Comparison of ENCODE assay signal across 8 cellular contexts in genomic region chr7:16645593-16646426, GRCh38. TPM values are rescaled to one million over a fixed set of nuclear protein-coding genes. Genes with fewer than 3 reads are reported as not detected.
DNase-seq lines count a peak whose midpoint lies in the region; ATAC-seq and TF ChIP-seq lines count a peak whose summit lies in the region.

ANKMY2 (minus strand) TSS chr7:16645754; CDS start chr7:16645573, 181 bp downstream.
BZW2 (plus strand) TSS chr7:16646181; CDS start chr7:16665444, 19,263 bp downstream.

- BruUV-seq in Panc1 (replicated peaks; lab: Mats Ljungman, UMichigan): no TSS peak

- H2AFZ ChIP-seq in KMS-11 (ENCODE audit: low read depth): peak within 1 kb of the TSS; percentile 91

- H3K4me2 ChIP-seq in KMS-11: peak within 1 kb of the TSS; percentile 39

- H3K27me3 ChIP-seq in KMS-11 (ENCODE audit: insufficient read depth, low read depth) (no peaks in the 10 kb centered on the region), Panc1 (ENCODE audit: control insufficient read depth, insufficient read depth, low read length) (no peaks in the 10 kb centered on the region), esophagus squamous epithelium (no peaks in the 10 kb centered on the region), muscle layer of duodenum (ENCODE audit: low read depth, low read length) (no peaks in the 10 kb centered on the region)

- H3K4me3 Mint-ChIP-seq in activated T-cell treated with anti-CD3 and anti-CD28 coated beads, Interleukin-2, amount 50 U/mL, for 72 hours: peak within 1 kb of the TSS; percentile 94 to 100

- H3K27ac Mint-ChIP-seq in activated T-cell treated with anti-CD3 and anti-CD28 coated beads, Interleukin-2, amount 50 U/mL, for 72 hours: peak within 1 kb of the TSS; percentile 96

- peaks cover 40% of the 10 kb centered on the region for H3K4me1 ChIP-seq in KMS-11 (ENCODE audit: low read depth, poor library complexity, severe bottlenecking)
- peaks cover 43% of the 10 kb centered on the region for H3K4me1 ChIP-seq in Panc1 (ENCODE audit: control insufficient read depth, insufficient read depth, low read length)
- H3K4me1 ChIP-seq in esophagus squamous epithelium: peaks cover 17 to 62% (median 40%) of the 10 kb centered on the region in 3 donors
- H3K4me1 ChIP-seq in muscle layer of duodenum (ENCODE audit: control insufficient read depth in 1 of 2, insufficient read depth in 2 of 2, low read length in 2 of 2): peaks cover 16 to 34% of the 10 kb centered on the region in 2 donors

- CTCF ChIA-PET in Panc1 (lab: Charles Lee): interaction anchor here (1.0 kb wide), 1 partner anchor 225 kb away, joined by 4 read pairs; the partner anchor contains the start of gene CRPPA

- peaks cover 44% of the 10 kb centered on the region for H3K79me2 ChIP-seq in KMS-11 (ENCODE audit: insufficient read depth, low read depth)

- H3K4me3 ChIP-seq in KMS-11 (IDR thresholded peaks at IDR 0.05; ENCODE audit: insufficient read depth, low read depth, low read length): no peak within 1 kb of the TSS
- H3K4me3 ChIP-seq in Panc1 (ENCODE audit: low read depth in 2 of 2, low read length in 2 of 2): peak within 1 kb of the TSS; percentile 76 to 95
- H3K4me3 ChIP-seq in esophagus squamous epithelium: peak within 1 kb of the TSS; percentile 81 to 99 (median 92)
- peak within 1 kb of the TSS; percentile 93 to 99 for H3K4me3 ChIP-seq in muscle layer of duodenum (ENCODE audit: low read depth in 1 of 2, low read length in 2 of 2)

- peak within 1 kb of the TSS; percentile 95 for H3K9ac ChIP-seq in KMS-11

- peak; percentile 93 for ATAC-seq in GM21786 (IDR thresholded peaks at IDR 0.05; ENCODE audit: unreplicated experiment)
- ATAC-seq in Panc1: peak; percentile 95
- ATAC-seq in activated T-cell treated with anti-CD3 and anti-CD28 coated beads, Interleukin-2, amount 50 U/mL, for 72 hours (replicated peaks in 1 of 2): peak; percentile 89 to 91

- WGBS in esophagus squamous epithelium, 2 donors: 0% methylated on average over 4 to 49 of the region's 68 CpGs

- no peak for TF ChIP-seq CTCF in KMS-11 (conservative IDR thresholded peaks at IDR 0.05; ENCODE audit: low read depth, low read length)
- no peak for TF ChIP-seq CTCF in Panc1 (IDR thresholded peaks at IDR 0.05)
- TF ChIP-seq CTCF in esophagus squamous epithelium (IDR thresholded peaks at IDR 0.05): peak in 3 of 6 experiments; percentile 18 to 24 (median 23)

- peak in 2 of 4 donors; percentile 96 for TF ChIP-seq POLR2A in esophagus squamous epithelium (IDR thresholded peaks at IDR 0.05)

- H3K36me3 ChIP-seq in KMS-11 (ENCODE audit: insufficient read depth) (no peaks in the 10 kb centered on the region), Panc1 (ENCODE audit: control insufficient read depth, insufficient read depth, low read length) (no peaks in the 10 kb centered on the region; the same call in 1 of the 2 replicates), esophagus squamous epithelium (no peaks in the 10 kb centered on the region), muscle layer of duodenum (ENCODE audit: control insufficient read depth in 1 of 2, insufficient read depth in 2 of 2, low read length in 2 of 2) (peaks cover 0 to 3% of the 10 kb centered on the region in 2 donors)

- in situ Hi-C loops in Panc1 (cut with HindIII; ENCODE audit: low pct_unique_long_range_greater_than_20kb, low sequenced_read_pairs): no loop called here

- H3K36me3 Mint-ChIP-seq in activated T-cell treated with anti-CD3 and anti-CD28 coated beads, Interleukin-2, amount 50 U/mL, for 72 hours (ENCODE audit: insufficient read depth in 2 of 2): peaks cover 9 to 13% of the 10 kb centered on the region in 2 donors

- H3K9me3 ChIP-seq in Panc1 (ENCODE audit: control insufficient read depth, insufficient read depth, low read depth, low read length): no peaks in the 10 kb centered on the region
- no peaks in the 10 kb centered on the region for H3K9me3 ChIP-seq in esophagus squamous epithelium
- H3K9me3 ChIP-seq in muscle layer of duodenum (ENCODE audit: control insufficient read depth in 1 of 2, low read length in 2 of 2): no peaks in the 10 kb centered on the region

- H3K27ac ChIP-seq in KMS-11 (peak within 1 kb of the TSS; percentile 87), Panc1 (ENCODE audit: low read length) (peak within 1 kb of the TSS; percentile 93), esophagus squamous epithelium (peak within 1 kb of the TSS; percentile 88 to 97 (median 94)), muscle layer of duodenum (ENCODE audit: low read length) (peak within 1 kb of the TSS; percentile 88)

- peaks cover 34% of the 10 kb centered on the region for H4K20me1 ChIP-seq in KMS-11 (ENCODE audit: insufficient read depth)

- H3K27me3 Mint-ChIP-seq in activated T-cell treated with anti-CD3 and anti-CD28 coated beads, Interleukin-2, amount 50 U/mL, for 72 hours (ENCODE audit: low read depth): no peaks in the 10 kb centered on the region

- no peaks in the 10 kb centered on the region for H3K9me3 Mint-ChIP-seq in activated T-cell treated with anti-CD3 and anti-CD28 coated beads, Interleukin-2, amount 50 U/mL, for 72 hours

- peaks cover 60% of the 10 kb centered on the region for H3K4me1 Mint-ChIP-seq in activated T-cell treated with anti-CD3 and anti-CD28 coated beads, Interleukin-2, amount 50 U/mL, for 72 hours (ENCODE audit: low read depth)

- intact Hi-C loops in Panc1 (cut with micrococcal nuclease; ENCODE audit: unreplicated experiment) (no loop called here), esophagus squamous epithelium (cut with DNase I) (no loop called here)

- POLR2A ChIA-PET in Panc1 (lab: Charles Lee): interaction anchor here (0.7 kb wide), 1 partner anchor 48 kb away, joined by 4 read pairs; no protein-coding TSS in a partner anchor

- peak; percentile 93 for DNase-seq in DMS53 treated with DMSO at 0.1 percent for 48 hours (lab: John Stamatoyannopoulos, UW; ENCODE audit: unreplicated experiment)
- peak; percentile 79 for DNase-seq in Panc1 (ENCODE audit: low read depth, low spot score)
- DNase-seq in activated T-cell treated with anti-CD3 and anti-CD28 coated beads, Interleukin-2, amount 50 U/mL, for 72 hours: peak; percentile 93 to 95
- peak; percentile 81 for DNase-seq in esophagus squamous epithelium (lab: John Stamatoyannopoulos, UW)
- peak; percentile 83 for DNase-seq in stimulated activated CD8-positive, alpha-beta memory T cell treated with anti-CD3 and anti-CD28 coated beads, Interleukin-7, amount 100 ng/mL, for 24 hours (ENCODE audit: low read depth)

RNA-seq across cellular contexts. Expression of gene ANKMY2, which starts in this region (rescaled TPM):
- total RNA-seq in Panc1 (2021; ENCODE audit: unreplicated experiment): 18.6 TPM
- polyA plus RNA-seq in Panc1 (2012; ENCODE audit: insufficient read length): 15.1 TPM
- total RNA-seq in activated T-cell treated with anti-CD3 and anti-CD28 coated beads, Interleukin-2, amount 50 U/mL, for 72 hours: 10 to 100 TPM; 11.0 to 11.9 TPM
- total RNA-seq in esophagus squamous epithelium: 10 to 100 TPM in 1 of 4 donors, 1 to 10 TPM in 3; 3.8 to 13.4 (median 7.0) TPM

RNA-seq across cellular contexts. Expression of gene BZW2, which starts in this region (rescaled TPM):
- 80.9 TPM for total RNA-seq in Panc1 (2021; ENCODE audit: unreplicated experiment)
- 58.7 TPM for polyA plus RNA-seq in Panc1 (2012; ENCODE audit: insufficient read length)
- total RNA-seq in activated T-cell treated with anti-CD3 and anti-CD28 coated beads, Interleukin-2, amount 50 U/mL, for 72 hours: 10 to 100 TPM; 59.5 to 66.5 TPM
- 10 to 100 TPM; 38.2 to 79.5 (median 69.6) TPM for total RNA-seq in esophagus squamous epithelium
